In genomic region chr7:114033475-114033874, GRCh38 we compare ENCODE assay signal across 26 cellular contexts.
"Had no signal": no experiment of that assay in that cellular context is flagged by ENCODE, and none has a peak within 500 bp of the region (broad histone marks: within the 10 kb centered on the region; RNA-seq: fewer than 3 reads in every experiment).

No MANE protein-coding gene starts in this region.

- H3K27ac ChIP-seq: colonic mucosa, epithelial cell of prostate, esophagus squamous epithelium, gastrocnemius medialis, heart left ventricle, hepatocyte, left lung, lower lobe of right lung had no signal

- ATAC-seq: effector memory CD8-positive, alpha-beta T cell; esophagus mucosa; gastrocnemius medialis; heart left ventricle; left cardiac atrium; left lung; left ventricle myocardium superior; lower lobe of right lung; mucosa of descending colon; naive thymus-derived CD8-positive, alpha-beta T cell had no signal

- H3K4me3 ChIP-seq: colonic mucosa, esophagus squamous epithelium, gastrocnemius medialis, heart left ventricle, hepatocyte, left lung, lower lobe of right lung, mucosa of descending colon had no signal

- H3K4me1 ChIP-seq: colonic mucosa, esophagus squamous epithelium, gastrocnemius medialis, heart left ventricle, left lung, lower lobe of right lung had no signal

- H3K27ac Mint-ChIP-seq: dendritic cell treated with granulocyte-macrophage colony-stimulating factor and Interleukin-4, amounts not matched to agents 40 ng/mL and 50 ng/mL, for 4 days; effector memory CD8-positive, alpha-beta T cell; endodermal cell; immature natural killer cell; mesothelial cell of epicardium; naive thymus-derived CD8-positive, alpha-beta T cell had no signal

- H3K27me3 Mint-ChIP-seq: dendritic cell treated with granulocyte-macrophage colony-stimulating factor and Interleukin-4, amounts not matched to agents 40 ng/mL and 50 ng/mL, for 4 days; effector memory CD8-positive, alpha-beta T cell; naive B cell; naive thymus-derived CD8-positive, alpha-beta T cell had no signal

- H3K36me3 ChIP-seq: colonic mucosa, esophagus squamous epithelium, gastrocnemius medialis, heart left ventricle, left lung, lower lobe of right lung had no signal

- H3K9me3 ChIP-seq: colonic mucosa, esophagus squamous epithelium, gastrocnemius medialis, heart left ventricle, left lung, lower lobe of right lung, mucosa of descending colon had no signal

- DNase-seq: colonic mucosa; cortex of kidney; effector CD8-positive, alpha-beta T cell; effector memory CD8-positive, alpha-beta T cell; endodermal cell; erythroblast; esophagus squamous epithelium; foreskin fibroblast; foreskin melanocyte; gastrocnemius medialis; heart left ventricle; hypothalamus; immature natural killer cell; left cardiac atrium; left lung; left ventricle myocardium superior; lower lobe of right lung; mesenchymal stem cell; mucosa of descending colon; naive B cell; naive thymus-derived CD8-positive, alpha-beta T cell had no signal

- H3K36me3 Mint-ChIP-seq: immature natural killer cell; mesothelial cell of epicardium; naive B cell; naive thymus-derived CD8-positive, alpha-beta T cell had no signal

- H3K9me3 Mint-ChIP-seq: dendritic cell treated with granulocyte-macrophage colony-stimulating factor and Interleukin-4, amounts not matched to agents 40 ng/mL and 50 ng/mL, for 4 days; effector memory CD8-positive, alpha-beta T cell; endodermal cell; naive B cell; naive thymus-derived CD8-positive, alpha-beta T cell had no signal

- H3K4me3 Mint-ChIP-seq: dendritic cell treated with granulocyte-macrophage colony-stimulating factor and Interleukin-4, amounts not matched to agents 40 ng/mL and 50 ng/mL, for 4 days; effector memory CD8-positive, alpha-beta T cell; endodermal cell; immature natural killer cell; mesothelial cell of epicardium; naive B cell; naive thymus-derived CD8-positive, alpha-beta T cell had no signal

- H3K4me1 Mint-ChIP-seq: endodermal cell; immature natural killer cell; mesothelial cell of epicardium; naive B cell; naive thymus-derived CD8-positive, alpha-beta T cell had no signal
